ENCODE assay signal across 8 cellular contexts in the genomic region with DNA sequence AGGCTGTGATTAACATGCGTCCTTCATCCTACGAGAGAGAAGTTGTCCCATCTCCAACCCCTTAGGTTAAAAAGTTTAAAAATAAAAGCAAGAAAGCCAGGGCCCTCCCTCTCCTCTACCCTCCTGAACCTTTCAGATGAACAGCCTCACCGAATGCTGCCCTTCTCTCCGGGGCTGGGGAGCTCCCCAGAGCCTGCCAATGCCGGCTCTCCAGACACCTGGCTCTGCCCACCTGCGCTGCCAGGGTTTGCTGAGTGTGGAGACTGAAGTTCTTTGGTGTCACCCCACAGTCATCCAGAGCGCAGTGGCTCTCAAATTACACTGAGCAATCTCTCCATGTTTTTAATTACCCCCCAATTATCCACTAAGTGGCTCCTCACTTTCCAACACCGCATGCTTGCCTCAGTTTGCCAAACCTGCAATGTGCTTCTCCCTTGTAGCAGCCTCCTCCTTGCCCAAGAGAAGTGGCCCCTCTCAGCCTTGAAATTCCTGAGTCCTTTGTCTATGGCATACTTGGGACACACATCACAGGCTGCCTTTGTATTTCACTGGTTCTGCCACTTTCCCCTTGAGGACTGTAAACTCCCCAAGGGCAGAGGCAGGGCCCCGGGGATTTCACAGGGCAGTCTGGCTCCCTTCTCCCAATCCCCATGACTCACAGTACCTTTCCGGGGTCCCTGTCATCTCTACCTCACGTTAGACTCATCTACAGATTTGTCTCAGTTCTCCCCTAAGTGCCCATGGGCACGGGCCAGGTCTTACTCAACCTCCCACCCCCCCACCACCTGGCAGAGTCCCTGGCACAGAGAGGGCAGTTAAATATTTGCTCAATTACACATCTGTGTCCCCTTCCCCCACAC. TPM values are rescaled to one million over a fixed set of nuclear protein-coding genes. Genes with fewer than 3 reads are reported as not detected.
A peak's percentile ranks its signal among the peaks of the same experiment; 100 is the strongest.
DNase-seq lines count a peak whose midpoint lies in the region; ATAC-seq and TF ChIP-seq lines count a peak whose summit lies in the region.

No MANE protein-coding gene starts in this region.

- H3K4me1 ChIP-seq in Loucy (ENCODE audit: insufficient read depth, low read length, poor library complexity, severe bottlenecking): peaks cover 44% of the 10 kb centered on the region
- H3K4me1 ChIP-seq in thyroid gland: peaks cover 37 to 51% of the 10 kb centered on the region in 2 donors

- peak overlapping the region; percentile 96 for H3K4me2 ChIP-seq in Loucy (ENCODE audit: low read depth, low read length, poor library complexity, severe bottlenecking)

- TF ChIP-seq POLR2A in thyroid gland (IDR thresholded peaks at IDR 0.05): peak in 1 of 2 donors; percentile 27

- no peaks in the 10 kb centered on the region for H3K27me3 Mint-ChIP-seq in effector memory CD8-positive, alpha-beta T cell
- no peaks in the 10 kb centered on the region for H3K27me3 Mint-ChIP-seq in naive B cell

- peaks cover 47% of the 10 kb centered on the region in 2 donors for H3K4me1 Mint-ChIP-seq in effector memory CD8-positive, alpha-beta T cell (ENCODE audit: low read depth in 2 of 2)
- peaks cover 42 to 76% (median 65%) of the 10 kb centered on the region in 3 donors for H3K4me1 Mint-ChIP-seq in naive B cell

- no peak for TF ChIP-seq CTCF in Loucy (conservative IDR thresholded peaks at IDR 0.05; ENCODE audit: low read length)
- no peak for TF ChIP-seq CTCF in thyroid gland (IDR thresholded peaks at IDR 0.05)

- H3K9ac ChIP-seq in Loucy (ENCODE audit: low read depth, low read length, poor library complexity, severe bottlenecking): peak overlapping the region; percentile 90

- H3K36me3 Mint-ChIP-seq in effector memory CD8-positive, alpha-beta T cell (ENCODE audit: insufficient read depth): peaks cover 64% of the 10 kb centered on the region
- H3K36me3 Mint-ChIP-seq in naive B cell: peaks cover 6 to 11% of the 10 kb centered on the region in 2 donors

- no peaks in the 10 kb centered on the region for H3K9me3 Mint-ChIP-seq in effector memory CD8-positive, alpha-beta T cell
- H3K9me3 Mint-ChIP-seq in naive B cell: no peaks in the 10 kb centered on the region

- H3K36me3 ChIP-seq in Loucy (ENCODE audit: insufficient read depth, low read length) (no peaks in the 10 kb centered on the region), thyroid gland (no peaks in the 10 kb centered on the region)

- peaks cover 9% of the 10 kb centered on the region; the same call in 1 of the 2 replicates for H3F3A ChIP-seq in Loucy (ENCODE audit: low read depth)

- H3K4me3 ChIP-seq in Loucy (ENCODE audit: low read length, poor library complexity, severe bottlenecking) (peak overlapping the region; percentile 89), thyroid gland (replicated peaks in 1 of 3) (peak overlapping the region in 2 of 3 donors; percentile 78 to 88)

- H3K79me2 ChIP-seq in Loucy (ENCODE audit: insufficient read depth, low read length): peaks cover 91% of the 10 kb centered on the region

- H3K4me3 Mint-ChIP-seq in effector memory CD8-positive, alpha-beta T cell: peak overlapping the region; percentile 95 to 96
- H3K4me3 Mint-ChIP-seq in naive B cell: peak overlapping the region; percentile 85 to 97 (median 94)

- ATAC-seq in effector memory CD8-positive, alpha-beta T cell (replicated peaks): no peak
- ATAC-seq in naive B cell (ENCODE audit: low read depth in 2 of 2) (no peak), HG02938 (IDR thresholded peaks at IDR 0.05; ENCODE audit: unreplicated experiment) (no peak)

- H3K27ac Mint-ChIP-seq in effector memory CD8-positive, alpha-beta T cell: peak overlapping the region; percentile 97
- H3K27ac Mint-ChIP-seq in naive B cell: peak overlapping the region; percentile 88 to 99 (median 96)

- peak overlapping the region; percentile 97 to 99 (median 99) for H3K27ac ChIP-seq in thyroid gland

- peak; percentile 85 for DNase-seq in COLO668 (lab: John Stamatoyannopoulos, UW; ENCODE audit: unreplicated experiment)
- peak; percentile 61 for DNase-seq in activated CD4-positive, alpha-beta T cell treated with anti-CD3 and anti-CD28 coated beads, Interleukin-2, amount 50 U/mL, for 1 hour
- no peak for DNase-seq in effector memory CD8-positive, alpha-beta T cell
- no peak for DNase-seq in naive B cell
- peak; percentile 81 to 83 for DNase-seq in thyroid gland
- no peak for DNase-seq in DMS114 treated with DMSO at 0.1 percent for 48 hours (lab: John Stamatoyannopoulos, UW; ENCODE audit: unreplicated experiment)

- no peak overlapping the region for H2AFZ ChIP-seq in Loucy (ENCODE audit: low read length)

- intact Hi-C loops in thyroid gland (cut with DNase I): loop anchor here (5.0 kb wide), 1 partner anchor 87 kb away; no protein-coding TSS in a partner anchor

- H4K20me1 ChIP-seq in Loucy (ENCODE audit: insufficient read depth, low read length, poor library complexity, severe bottlenecking): peaks cover 58% of the 10 kb centered on the region

- no peaks in the 10 kb centered on the region for H3K9me2 ChIP-seq in Loucy (replicated peaks; ENCODE audit: low read depth, low read length)

- H3K27me3 ChIP-seq in Loucy (ENCODE audit: insufficient read depth, low read length, poor library complexity, severe bottlenecking) (peaks cover 9% of the 10 kb centered on the region), thyroid gland (no peaks in the 10 kb centered on the region)

- 1 to 5% methylated on average over 12 of the region's 12 CpGs for WGBS in thyroid gland, 2 donors

- no peaks in the 10 kb centered on the region for H3K9me3 ChIP-seq in Loucy (ENCODE audit: insufficient read depth, low read depth, low read length)
- no peaks in the 10 kb centered on the region for H3K9me3 ChIP-seq in thyroid gland

RNA-seq across cellular contexts. Expression of a gene that starts 2.0 kb away (rescaled TPM):
- 100 to 1,000 TPM in 1 of 6 donors, 10 to 100 TPM in 5; 17.3 to 255 (median 64.5) TPM for polyA plus RNA-seq in naive B cell (ENCODE audit: low read depth in 6 of 6)
- 100 to 1,000 TPM; 228 to 375 (median 275) TPM for total RNA-seq in thyroid gland

Comparison
In these comparisons a context has a peak if more than half of its experiments do, and no peak if none do; other contexts are left out.
1. DNase-seq: peak in COLO668 (single experiment), activated CD4-positive, alpha-beta T cell treated with anti-CD3 and anti-CD28 coated beads, Interleukin-2, amount 50 U/mL, for 1 hour (single experiment) and thyroid gland (2 of 2); none in effector memory CD8-positive, alpha-beta T cell (0 of 3), naive B cell (single experiment) and DMS114 treated with DMSO at 0.1 percent for 48 hours (single experiment).